In genomic region chr2:181959508-181959907, GRCh38 we compare ENCODE assay signal across 20 cellular contexts. TPM values are rescaled to one million over a fixed set of nuclear protein-coding genes. Genes with fewer than 3 reads are reported as not detected.
DNase-seq lines count a peak whose midpoint lies in the region; ATAC-seq, FAIRE-seq and TF ChIP-seq lines count a peak whose summit lies in the region.
"Had no signal": no experiment of that assay in that cellular context is flagged by ENCODE, and none has a peak within 500 bp of the region (broad histone marks: within the 10 kb centered on the region; RNA-seq: fewer than 3 reads in every experiment).

No MANE protein-coding gene starts in this region.

- no peak for ATAC-seq in left lung
- ATAC-seq in HG03565 (IDR thresholded peaks at IDR 0.05; ENCODE audit: unreplicated experiment): no peak
- ATAC-seq in GM21423 (IDR thresholded peaks at IDR 0.05; ENCODE audit: unreplicated experiment): no peak

- no peak for TF ChIP-seq POLR2A in H54 (IDR thresholded peaks at IDR 0.05; ENCODE audit: low read depth, low read length)

- H4K20me1 ChIP-seq in MM.1S (ENCODE audit: insufficient read depth, low read length): no peaks in the 10 kb centered on the region

- intact Hi-C loops in left lung (cut with DNase I): no loop called here

- H3F3A ChIP-seq in MM.1S (ENCODE audit: insufficient read depth, low read length): no peaks in the 10 kb centered on the region

- H3K36me3 ChIP-seq in MM.1S (replicated peaks; ENCODE audit: insufficient read depth, low read length) (no peaks in the 10 kb centered on the region), left lung (no peaks in the 10 kb centered on the region)

- peak; percentile 67 for FAIRE-seq in H54 (lab: Jason Lieb, UNC)
- FAIRE-seq: GM12891, GM18507 had no signal

- H3K4me3 ChIP-seq in MM.1S (ENCODE audit: low read length) (no peak overlapping the region), choroid plexus epithelial cell (ENCODE audit: low read depth, low read length) (no peak overlapping the region), left lung (no peak overlapping the region)
- H3K4me3 ChIP-seq: PC-9 had no signal

- no peak overlapping the region for H3K27ac ChIP-seq in MM.1S (ENCODE audit: low read length)
- H3K27ac ChIP-seq in left lung: no peak overlapping the region
- H3K27ac ChIP-seq: HL-60, PC-9 had no signal

- H3K9me2 ChIP-seq in MM.1S (replicated peaks; ENCODE audit: insufficient read depth, low read length): no peaks in the 10 kb centered on the region

- DNase-seq in H54 (ENCODE audit: insufficient read length, low spot score) (no peak), MM.1S (no peak), choroid plexus epithelial cell (ENCODE audit: low read depth) (peak; percentile 23), lung microvascular endothelial cell (ENCODE audit: low read depth in 2 of 2) (peak; percentile 0 to 33), left lung (no peak)
- DNase-seq: CD4-positive, alpha-beta T cell; DMS79; GF-D8; H7; MV-4-11; NCI-H1417; NCI-H2029; NCI-H748 treated with DMSO at 0.1 percent for 48 hours; PC-9 had no signal

- no peak overlapping the region for H3K9ac ChIP-seq in MM.1S (ENCODE audit: low read length)

- no peak overlapping the region for H2AFZ ChIP-seq in MM.1S (ENCODE audit: low read length)
- H2AFZ ChIP-seq: PC-9 had no signal

- H3K4me1 ChIP-seq in MM.1S (ENCODE audit: low read length) (peaks cover 6% of the 10 kb centered on the region; the same call in 1 of the 2 replicates), left lung (peaks cover 0 to under 1% of the 10 kb centered on the region in 2 donors)

- H3K9me3 ChIP-seq in MM.1S (replicated peaks; ENCODE audit: insufficient read depth, low read length) (no peaks in the 10 kb centered on the region), left lung (no peaks in the 10 kb centered on the region)

- H3K4me2 ChIP-seq in MM.1S (ENCODE audit: low read depth, low read length): 0 out of 2 replicates have a peak overlapping the region, but pooled peaks have one; percentile 11
- H3K4me2 ChIP-seq: PC-9 had no signal

- no peaks in the 10 kb centered on the region for H3K27me3 ChIP-seq in MM.1S (replicated peaks; ENCODE audit: insufficient read depth, low read length)
- H3K27me3 ChIP-seq in left lung: no peaks in the 10 kb centered on the region

- H3K79me2 ChIP-seq in MM.1S (ENCODE audit: low read length): no peaks in the 10 kb centered on the region

- TF ChIP-seq CTCF in MM.1S (IDR thresholded peaks at IDR 0.05; ENCODE audit: low read length) (no peak), choroid plexus epithelial cell (conservative IDR thresholded peaks at IDR 0.05; ENCODE audit: low read depth, low read length) (no peak), left lung (IDR thresholded peaks at IDR 0.05) (no peak)

RNA-seq across cellular contexts. Expression of gene PPP1R1C, which starts 26.1 kb away (rescaled TPM):
- 0.22 TPM in 1 of 2 replicates, not detected in the other for total RNA-seq in lung microvascular endothelial cell
- 10 to 100 TPM in 1 of 2 donors, under 1 TPM in 1; 0.79 to 11.8 TPM for total RNA-seq in left lung
- total RNA-seq: B cell; CD4-positive, alpha-beta T cell had no signal

Comparison
In these comparisons a context has a peak if more than half of its experiments do, and no peak if none do; other contexts are left out.
1. DNase-seq: peak in choroid plexus epithelial cell (single experiment) and lung microvascular endothelial cell (2 of 2); none in H54 (single experiment), MM.1S (single experiment) and left lung (0 of 2).